ENCODE assay signal across 1 cellular context in the genomic region with DNA sequence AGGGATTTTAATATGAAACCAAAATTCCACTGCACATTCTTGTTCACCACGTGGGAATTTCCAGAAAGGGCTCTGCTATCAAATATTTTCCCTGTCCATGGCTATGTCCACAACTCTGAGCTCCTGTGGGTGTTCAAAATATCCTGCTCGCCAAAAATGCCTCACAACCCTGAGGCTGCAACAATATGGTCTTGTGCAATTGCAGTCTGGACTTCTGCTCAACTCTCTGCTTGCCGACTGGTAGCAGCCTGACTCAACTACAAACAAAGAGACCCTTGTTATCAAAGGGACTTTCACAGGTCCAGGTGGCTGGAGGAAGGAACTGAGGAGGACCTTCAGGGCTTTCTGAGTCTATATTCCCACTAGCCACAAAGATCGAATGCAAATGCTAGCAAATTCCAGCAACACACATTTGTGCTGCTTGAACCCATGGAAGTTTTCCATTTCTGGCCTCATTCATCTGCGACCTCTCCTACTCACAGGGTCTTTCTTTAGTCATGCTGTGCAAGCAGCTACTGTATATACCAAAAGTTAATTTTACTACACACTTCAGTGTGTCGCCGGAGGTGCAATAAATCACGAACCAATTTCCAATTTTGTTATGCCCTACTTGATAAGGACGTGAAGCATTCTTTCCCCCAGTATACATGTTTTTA.
TF ChIP-seq lines count a peak whose summit lies in the region.

No MANE protein-coding gene starts in this region.

TF ChIP-seq in H1, 55 proteins besides CTCF, POLR2A, EP300 and RAD21 (continued from another document):
- TF ChIP-seq NANOG (IDR thresholded peaks at IDR 0.05; ENCODE audit: insufficient read depth, low read depth, low read length, poor library complexity, severe bottlenecking) (no peak), POU5F1 (IDR thresholded peaks at IDR 0.05; ENCODE audit: low read depth, low read length) (no peak), BCL11A (IDR thresholded peaks at IDR 0.05; ENCODE audit: low read depth in 2 of 2, low read length in 2 of 2) (no peak), CEBPB (IDR thresholded peaks at IDR 0.05; ENCODE audit: low read depth, low read length) (no peak), SIRT6 (IDR thresholded peaks at IDR 0.05; ENCODE audit: low read length) (no peak), TAF1 (IDR thresholded peaks at IDR 0.05; ENCODE audit: low read depth, low read length) (no peak)
- TF ChIP-seq, protein P1, sequence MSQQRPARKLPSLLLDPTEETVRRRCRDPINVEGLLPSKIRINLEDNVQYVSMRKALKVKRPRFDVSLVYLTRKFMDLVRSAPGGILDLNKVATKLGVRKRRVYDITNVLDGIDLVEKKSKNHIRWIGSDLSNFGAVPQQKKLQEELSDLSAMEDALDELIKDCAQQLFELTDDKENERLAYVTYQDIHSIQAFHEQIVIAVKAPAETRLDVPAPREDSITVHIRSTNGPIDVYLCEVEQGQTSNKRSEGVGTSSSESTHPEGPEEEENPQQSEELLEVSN (IDR thresholded peaks at IDR 0.05): no peak
- TF ChIP-seq, protein P2, sequence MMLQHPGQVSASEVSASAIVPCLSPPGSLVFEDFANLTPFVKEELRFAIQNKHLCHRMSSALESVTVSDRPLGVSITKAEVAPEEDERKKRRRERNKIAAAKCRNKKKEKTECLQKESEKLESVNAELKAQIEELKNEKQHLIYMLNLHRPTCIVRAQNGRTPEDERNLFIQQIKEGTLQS (IDR thresholded peaks at IDR 0.05; ENCODE audit: insufficient read depth, low read depth, low read length): no peak
